In the genomic region with DNA sequence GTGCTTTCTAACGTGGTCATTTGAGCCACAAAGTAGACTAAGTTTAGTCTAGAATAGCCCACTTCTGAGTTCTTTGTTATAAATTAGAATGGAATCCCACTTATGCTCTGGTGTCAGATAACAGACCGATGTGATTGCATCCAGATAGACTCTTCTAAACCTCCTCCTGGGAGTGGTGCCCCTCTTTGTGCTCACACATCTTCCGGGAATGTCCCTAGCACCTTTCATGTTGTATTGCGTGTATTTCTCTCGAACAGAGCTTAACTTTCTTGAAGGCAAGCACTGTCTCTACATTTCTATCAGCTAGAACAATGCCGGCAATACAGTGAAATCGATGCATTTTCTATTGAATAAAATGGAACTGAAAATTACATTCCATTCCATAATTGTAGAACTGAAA, we compare ENCODE assay signal across 15 cellular contexts. TPM values are rescaled to one million over a fixed set of nuclear protein-coding genes. Genes with fewer than 3 reads are reported as not detected.
DNase-seq lines count a peak whose midpoint lies in the region; ATAC-seq, FAIRE-seq and TF ChIP-seq lines count a peak whose summit lies in the region.
"Had no signal": no experiment of that assay in that cellular context is flagged by ENCODE, and none has a peak within 500 bp of the region (broad histone marks: within the 10 kb centered on the region; RNA-seq: fewer than 3 reads in every experiment).

No MANE protein-coding gene starts in this region.

- no peak overlapping the region for H3K4me2 ChIP-seq in keratinocyte (ENCODE audit: control insufficient read depth, extremely low read depth, insufficient read depth, low read depth, low read length)

- H3K27ac Mint-ChIP-seq in activated T-cell treated with anti-CD3 and anti-CD28 coated beads, Interleukin-2, amount 50 U/mL, for 72 hours, result no peak overlapping the region
- H3K27ac Mint-ChIP-seq: activated B cell treated with CpG ODN at 0.5 μM for 24 hours; activated naive CD8-positive, alpha-beta T cell treated with anti-CD3 and anti-CD28 coated beads, Interleukin-2, amount 10 ng/mL, durations not matched to agents 7 days and 5 days; memory B cell had no signal

- H3K27me3 Mint-ChIP-seq in activated T-cell treated with anti-CD3 and anti-CD28 coated beads, Interleukin-2, amount 50 U/mL, for 72 hours (ENCODE audit: low read depth), result peaks cover 32% of the 10 kb centered on the region
- H3K27me3 Mint-ChIP-seq: activated B cell treated with CpG ODN at 0.5 μM for 24 hours, memory B cell had no signal

- no peaks in the 10 kb centered on the region for H4K20me1 ChIP-seq in keratinocyte (ENCODE audit: control insufficient read depth, extremely low read depth, insufficient read depth, low read length)

- no peaks in the 10 kb centered on the region for H3K79me2 ChIP-seq in keratinocyte (ENCODE audit: control insufficient read depth, insufficient read depth, low read length)
- H3K79me2 ChIP-seq: parathyroid adenoma had no signal

- no peaks in the 10 kb centered on the region for H3K27me3 ChIP-seq in keratinocyte (ENCODE audit: control insufficient read depth, extremely low read depth, insufficient read depth, low read length)

- intact Hi-C loops in mucosa of descending colon (cut with DNase I, micrococcal nuclease), result no loop called here
- intact Hi-C loops in left colon (cut with DNase I, micrococcal nuclease), result no loop called here

- FAIRE-seq in HTR-8/SVneo (lab: Jason Lieb, UNC) (no peak), keratinocyte (lab: Jason Lieb, UNC) (no peak)

- no peaks in the 10 kb centered on the region for H3K9me1 ChIP-seq in keratinocyte (ENCODE audit: control insufficient read depth, extremely low read depth, insufficient read depth, low read length)

- H3K9me3 ChIP-seq in keratinocyte (ENCODE audit: control insufficient read depth, low read depth, low read length) (no peaks in the 10 kb centered on the region), mucosa of descending colon (no peaks in the 10 kb centered on the region)

- no peak for ATAC-seq in activated T-cell treated with anti-CD3 and anti-CD28 coated beads, Interleukin-2, amount 50 U/mL, for 72 hours (replicated peaks in 1 of 2)
- ATAC-seq in mucosa of descending colon (no peak), left colon (no peak)

- dilution Hi-C loops in keratinocyte (cut with MboI; ENCODE audit: extremely low pct_ligation_motif_present, low sequenced_read_pairs), result no loop called here

- H3K4me3 ChIP-seq in keratinocyte (ENCODE audit: control insufficient read depth in 2 of 3, extremely low read depth in 1 of 3, insufficient read depth in 2 of 3, low read depth in 1 of 3, low read length in 3 of 3) (no peak overlapping the region), mucosa of descending colon (no peak overlapping the region)

- peak overlapping the region; percentile 20 for H2AFZ ChIP-seq in keratinocyte (ENCODE audit: control insufficient read depth, low read length)
- H2AFZ ChIP-seq: parathyroid adenoma had no signal

- peak; percentile 47 for DNase-seq in Daoy (ENCODE audit: low read depth)
- DNase-seq in HTR-8/SVneo (ENCODE audit: insufficient read length, low spot score), result peak; percentile 56
- peak; percentile 42 for DNase-seq in astrocyte of the hippocampus (ENCODE audit: low read depth, low spot score)
- DNase-seq in keratinocyte (ENCODE audit: low read depth, low spot score), result no peak
- DNase-seq in NCI-H345 (lab: John Stamatoyannopoulos, UW), result no peak
- no peak for DNase-seq in activated T-cell treated with anti-CD3 and anti-CD28 coated beads, Interleukin-2, amount 50 U/mL, for 72 hours
- no peak for DNase-seq in mucosa of descending colon
- DNase-seq in left colon, result no peak
- DNase-seq: activated B cell treated with CpG ODN at 0.5 μM for 24 hours; activated naive CD8-positive, alpha-beta T cell treated with anti-CD3 and anti-CD28 coated beads, Interleukin-2, amount 10 ng/mL, durations not matched to agents 7 days and 5 days; Calu3; MM.1S had no signal

- H3K36me3 ChIP-seq in keratinocyte (ENCODE audit: control insufficient read depth in 2 of 2, extremely low read depth in 1 of 2, insufficient read depth in 2 of 2, low read length in 2 of 2) (no peaks in the 10 kb centered on the region), mucosa of descending colon (ENCODE audit: low read depth) (no peaks in the 10 kb centered on the region)

- TF ChIP-seq CTCF in keratinocyte (optimal IDR thresholded peaks at IDR 0.05 in 1 of 3, IDR thresholded peaks at IDR 0.05 in 1 of 3, conservative IDR thresholded peaks at IDR 0.05 in 1 of 3; ENCODE audit: extremely low read depth in 1 of 3, insufficient read depth in 2 of 3, low read length in 3 of 3), result no peak
- no peak for TF ChIP-seq CTCF in mucosa of descending colon (IDR thresholded peaks at IDR 0.05)

- H3K36me3 Mint-ChIP-seq in activated T-cell treated with anti-CD3 and anti-CD28 coated beads, Interleukin-2, amount 50 U/mL, for 72 hours (ENCODE audit: insufficient read depth in 2 of 2), result no peaks in the 10 kb centered on the region
- H3K36me3 Mint-ChIP-seq: activated naive CD8-positive, alpha-beta T cell treated with anti-CD3 and anti-CD28 coated beads, Interleukin-2, amount 10 ng/mL, durations not matched to agents 7 days and 5 days; memory B cell had no signal

- H3K4me3 Mint-ChIP-seq in activated T-cell treated with anti-CD3 and anti-CD28 coated beads, Interleukin-2, amount 50 U/mL, for 72 hours, result no peak overlapping the region
- H3K4me3 Mint-ChIP-seq: activated B cell treated with CpG ODN at 0.5 μM for 24 hours; activated naive CD8-positive, alpha-beta T cell treated with anti-CD3 and anti-CD28 coated beads, Interleukin-2, amount 10 ng/mL, durations not matched to agents 7 days and 5 days; memory B cell had no signal

- H3K9me3 Mint-ChIP-seq in activated T-cell treated with anti-CD3 and anti-CD28 coated beads, Interleukin-2, amount 50 U/mL, for 72 hours, result no peaks in the 10 kb centered on the region
- H3K9me3 Mint-ChIP-seq: activated B cell treated with CpG ODN at 0.5 μM for 24 hours; activated naive CD8-positive, alpha-beta T cell treated with anti-CD3 and anti-CD28 coated beads, Interleukin-2, amount 10 ng/mL, durations not matched to agents 7 days and 5 days; memory B cell had no signal

- H3K9ac ChIP-seq in keratinocyte (ENCODE audit: control insufficient read depth, extremely low read depth, insufficient read depth, low read length), result no peak overlapping the region
- H3K9ac ChIP-seq: parathyroid adenoma had no signal

- H3K4me1 ChIP-seq in keratinocyte (ENCODE audit: control insufficient read depth, extremely low read depth, insufficient read depth, low read length) (no peaks in the 10 kb centered on the region), mucosa of descending colon (ENCODE audit: low read depth) (no peaks in the 10 kb centered on the region)
- H3K4me1 ChIP-seq: parathyroid adenoma had no signal

- peaks cover 2% of the 10 kb centered on the region for H3K4me1 Mint-ChIP-seq in activated T-cell treated with anti-CD3 and anti-CD28 coated beads, Interleukin-2, amount 50 U/mL, for 72 hours (ENCODE audit: low read depth)

- H3K27ac ChIP-seq in keratinocyte (ENCODE audit: control insufficient read depth, insufficient read depth, low read length), result no peak overlapping the region
- H3K27ac ChIP-seq: epithelial cell of prostate, parathyroid adenoma had no signal

RNA-seq across cellular contexts. Expression of a gene that starts 23.0 kb away (rescaled TPM):
- not detected in 2 replicates for total RNA-seq in Daoy (2014; rRNA removed; shearing (Covaris generic))
- 0.03 TPM in 1 of 3 replicates, not detected in the others for polyA plus RNA-seq in keratinocyte
- 0.40 TPM for polyA plus RNA-seq in keratinocyte (2011; ENCODE audit: low read depth)
- polyA plus RNA-seq in keratinocyte (2011; cell fraction: cytosol; rRNA removed), result not detected in 2 replicates
- polyA plus RNA-seq in keratinocyte (2011; cell fraction: nucleus; rRNA removed), result not detected in 2 replicates
- polyA plus RNA-seq in keratinocyte (2012; ENCODE audit: low replicate concordance), result 0.34 TPM in 1 of 2 replicates, not detected in the other
- not detected in 3 replicates for polyA minus RNA-seq in keratinocyte
- polyA minus RNA-seq in keratinocyte (2011; cell fraction: cytosol; rRNA and poly(A)+ RNA removed), result not detected
- polyA minus RNA-seq in keratinocyte (2011; cell fraction: nucleus; rRNA and poly(A)+ RNA removed), result 0.23 TPM in 1 of 2 replicates, not detected in the other
- total RNA-seq in activated T-cell treated with anti-CD3 and anti-CD28 coated beads, Interleukin-2, amount 50 U/mL, for 72 hours, result not detected
- total RNA-seq in mucosa of descending colon (10 to 100 TPM in 2 of 3 donors, 1 to 10 TPM in 1; 5.7 to 13.4 (median 11.6) TPM), left colon (10 to 100 TPM in 1 of 2 donors, 1 to 10 TPM in 1; 6.1 to 11.1 TPM)
- total RNA-seq: activated B cell treated with CpG ODN at 0.5 μM for 24 hours; activated naive CD8-positive, alpha-beta T cell treated with anti-CD3 and anti-CD28 coated beads, Interleukin-2, amount 10 ng/mL, durations not matched to agents 7 days and 5 days had no signal

Comparison
In these comparisons a context has a peak if more than half of its experiments do, and no peak if none do; other contexts are left out.
1. DNase-seq: peak in Daoy (single experiment), HTR-8/SVneo (single experiment) and astrocyte of the hippocampus (single experiment); none in keratinocyte (single experiment), NCI-H345 (single experiment), activated T-cell treated with anti-CD3 and anti-CD28 coated beads, Interleukin-2, amount 50 U/mL, for 72 hours (0 of 2), mucosa of descending colon (0 of 3) and left colon (0 of 2).